Comparison of ENCODE assay signal across 9 cellular contexts in genomic region chr13:22235285-22235949, GRCh38.
DNase-seq lines count a peak whose midpoint lies in the region; ATAC-seq lines count a peak whose summit lies in the region.
"Had no signal": no experiment of that assay in that cellular context is flagged by ENCODE, and none has a peak within 500 bp of the region (broad histone marks: within the 10 kb centered on the region; RNA-seq: fewer than 3 reads in every experiment).

No MANE protein-coding gene starts in this region.

- H3K4me1 Mint-ChIP-seq in activated CD4-positive, alpha-beta T cell treated with anti-CD3 and anti-CD28 coated beads, Interleukin-2, amount 10 ng/mL, durations not matched to agents 24 days and 14 days = peaks cover 13% of the 10 kb centered on the region

- no peaks in the 10 kb centered on the region for H3K9me3 ChIP-seq in aorta (ENCODE audit: control insufficient read depth, low read length)

- no peak overlapping the region for H3K27ac ChIP-seq in aorta (ENCODE audit: low read depth in 1 of 2, low read length in 2 of 2)

- H3K36me3 Mint-ChIP-seq in activated CD4-positive, alpha-beta T cell treated with anti-CD3 and anti-CD28 coated beads, Interleukin-2, amount 10 ng/mL, durations not matched to agents 24 days and 14 days (ENCODE audit: low read depth) = peaks cover 2% of the 10 kb centered on the region

- no peak overlapping the region for H3K4me3 ChIP-seq in aorta (ENCODE audit: low read length in 2 of 2)

- ATAC-seq in esophagus mucosa (peak; percentile 39), aorta (ENCODE audit: low FRiP score) (no peak), GM21447 (IDR thresholded peaks at IDR 0.05; ENCODE audit: unreplicated experiment) (no peak), GM21619 (IDR thresholded peaks at IDR 0.05; ENCODE audit: unreplicated experiment) (no peak)

- H3K27me3 Mint-ChIP-seq in activated CD4-positive, alpha-beta T cell treated with anti-CD3 and anti-CD28 coated beads, Interleukin-2, amount 10 ng/mL, durations not matched to agents 24 days and 14 days = no peaks in the 10 kb centered on the region

- H3K4me1 ChIP-seq in aorta (ENCODE audit: control insufficient read depth in 1 of 2, insufficient read depth in 2 of 2, low read length in 2 of 2) = no peaks in the 10 kb centered on the region

- WGBS in aorta, 2 donors = 68 to 81% methylated on average over 2 of the region's 2 CpGs

- peaks cover 5% of the 10 kb centered on the region for H3K9me3 Mint-ChIP-seq in activated CD4-positive, alpha-beta T cell treated with anti-CD3 and anti-CD28 coated beads, Interleukin-2, amount 10 ng/mL, durations not matched to agents 24 days and 14 days

- H3K27ac Mint-ChIP-seq in activated CD4-positive, alpha-beta T cell treated with anti-CD3 and anti-CD28 coated beads, Interleukin-2, amount 10 ng/mL, durations not matched to agents 24 days and 14 days = peak overlapping the region; percentile 46

- no peaks in the 10 kb centered on the region for H3K27me3 ChIP-seq in aorta (ENCODE audit: control insufficient read depth in 1 of 2, insufficient read depth in 2 of 2, low read length in 1 of 2)

- no peaks in the 10 kb centered on the region for H3K36me3 ChIP-seq in aorta (ENCODE audit: control insufficient read depth in 1 of 2, insufficient read depth in 2 of 2, low read length in 1 of 2)

- no peak for DNase-seq in activated CD4-positive, alpha-beta T cell treated with anti-CD3 and anti-CD28 coated beads, Interleukin-2, amount 10 ng/mL, durations not matched to agents 24 days and 14 days
- DNase-seq in activated CD4-positive, alpha-beta T cell treated with anti-CD3 and anti-CD28 coated beads, Interleukin-2, amount 50 U/mL, for 48 hours = no peak
- peak; percentile 29 for DNase-seq in LoVo (ENCODE audit: low spot score)
- peak; percentile 8 for DNase-seq in stimulated activated CD4-positive, alpha-beta T cell treated with anti-CD3 and anti-CD28 coated beads, Interleukin-2, amount 100 ng/mL, for 4 hours (ENCODE audit: low read depth)
- DNase-seq in aorta = no peak
- DNase-seq: cerebellar nuclear complex had no signal

- H3K4me3 Mint-ChIP-seq in activated CD4-positive, alpha-beta T cell treated with anti-CD3 and anti-CD28 coated beads, Interleukin-2, amount 10 ng/mL, durations not matched to agents 24 days and 14 days = no peak overlapping the region

- intact Hi-C loops in activated CD4-positive, alpha-beta T cell treated with anti-CD3 and anti-CD28 coated beads, Interleukin-2, amount 10 ng/mL, durations not matched to agents 24 days and 14 days (cut with micrococcal nuclease) = no loop called here
- intact Hi-C loops in aorta (cut with DNase I) = no loop called here

Comparison
In these comparisons a context has a peak if more than half of its experiments do, and no peak if none do; other contexts are left out.
1. DNase-seq: peak in LoVo (single experiment) and stimulated activated CD4-positive, alpha-beta T cell treated with anti-CD3 and anti-CD28 coated beads, Interleukin-2, amount 100 ng/mL, for 4 hours (single experiment); none in activated CD4-positive, alpha-beta T cell treated with anti-CD3 and anti-CD28 coated beads, Interleukin-2, amount 10 ng/mL, durations not matched to agents 24 days and 14 days (single experiment), activated CD4-positive, alpha-beta T cell treated with anti-CD3 and anti-CD28 coated beads, Interleukin-2, amount 50 U/mL, for 48 hours (0 of 2) and aorta (0 of 2).